32 cellular contexts compared by ENCODE assay signal in genomic region chr1:165449121-165449520, GRCh38. TPM values are rescaled to one million over a fixed set of nuclear protein-coding genes. Genes with fewer than 3 reads are reported as not detected.
"Had no signal": no experiment of that assay in that cellular context is flagged by ENCODE, and none has a peak within 500 bp of the region (broad histone marks: within the 10 kb centered on the region; RNA-seq: fewer than 3 reads in every experiment).

No MANE protein-coding gene starts in this region.

- H3K4me3 Mint-ChIP-seq: mesothelial cell of epicardium; natural killer cell; nephron progenitor cell; neural progenitor cell; stimulated activated effector memory CD8-positive, alpha-beta T cell treated with anti-CD3 and anti-CD28 coated beads, Interleukin-12 subunit alpha, Interleukin-12 subunit beta, amount 100 ng/mL, for 72 hours; stimulated activated naive CD8-positive, alpha-beta T cell treated with anti-CD3 and anti-CD28 coated beads, Interleukin-15, Interleukin-2, amounts not matched to agents 100 ng/mL and 50 ng/mL, for 24 hours had no signal

- H3K4me1 ChIP-seq: pancreas, prostate gland had no signal

- H3K36me3 ChIP-seq: left lung, lower lobe of right lung, neural progenitor cell, neutrophil, pancreas, prostate gland, spleen, suprapubic skin, thoracic aorta, tibial artery, upper lobe of right lung had no signal

- H3K9me3 ChIP-seq: left lung, lower lobe of right lung, neutrophil, pancreas, prostate gland, spleen, suprapubic skin, thoracic aorta, tibial artery, upper lobe of right lung had no signal

- H3K4me1 Mint-ChIP-seq: mesothelial cell of epicardium; naive B cell; natural killer cell; neural progenitor cell; stimulated activated effector memory CD8-positive, alpha-beta T cell treated with anti-CD3 and anti-CD28 coated beads, Interleukin-12 subunit alpha, Interleukin-12 subunit beta, amount 100 ng/mL, for 72 hours had no signal

- DNase-seq: hippocampal formation; kidney glomerular epithelial cell; left colon; left lung; lower lobe of right lung; mammary epithelial cell; mesenchymal stem cell; naive B cell; natural killer cell; nephron progenitor cell; pancreas; posterior cingulate gyrus; retina; right cardiac atrium; small intestine; spleen; stimulated activated CD4-positive, alpha-beta T cell treated with anti-CD3 and anti-CD28 coated beads, Interleukin-4, amount 100 ng/mL, for 24 hours; stimulated activated naive CD4-positive, alpha-beta T cell; tibial artery; trophoblast cell; upper lobe of right lung had no signal

- H3K9me3 Mint-ChIP-seq: mesothelial cell of epicardium; naive B cell; natural killer cell; nephron progenitor cell; neural progenitor cell; stimulated activated effector memory CD8-positive, alpha-beta T cell treated with anti-CD3 and anti-CD28 coated beads, Interleukin-12 subunit alpha, Interleukin-12 subunit beta, amount 100 ng/mL, for 72 hours; stimulated activated naive CD8-positive, alpha-beta T cell treated with anti-CD3 and anti-CD28 coated beads, Interleukin-15, Interleukin-2, amounts not matched to agents 100 ng/mL and 50 ng/mL, for 24 hours had no signal

- H2AFZ ChIP-seq: neural progenitor cell had no signal

- H3K9ac ChIP-seq: neural progenitor cell had no signal

- H3K4me3 ChIP-seq: left lung, lower lobe of right lung, neural progenitor cell, pancreas, prostate gland, spleen, suprapubic skin, thoracic aorta, tibial artery, upper lobe of right lung had no signal

- H3K36me3 Mint-ChIP-seq: mesothelial cell of epicardium; naive B cell; neural progenitor cell; stimulated activated effector memory CD8-positive, alpha-beta T cell treated with anti-CD3 and anti-CD28 coated beads, Interleukin-12 subunit alpha, Interleukin-12 subunit beta, amount 100 ng/mL, for 72 hours had no signal

- H3K27ac Mint-ChIP-seq: mesothelial cell of epicardium; naive B cell; natural killer cell; nephron progenitor cell; neural progenitor cell; stimulated activated effector memory CD8-positive, alpha-beta T cell treated with anti-CD3 and anti-CD28 coated beads, Interleukin-12 subunit alpha, Interleukin-12 subunit beta, amount 100 ng/mL, for 72 hours; stimulated activated naive CD8-positive, alpha-beta T cell treated with anti-CD3 and anti-CD28 coated beads, Interleukin-15, Interleukin-2, amounts not matched to agents 100 ng/mL and 50 ng/mL, for 24 hours had no signal

- H3K27ac ChIP-seq: left lung, lower lobe of right lung, neural progenitor cell, neutrophil, pancreas, prostate gland, spleen, suprapubic skin, thoracic aorta, tibial artery, upper lobe of right lung had no signal

- H3K4me2 ChIP-seq: neural progenitor cell had no signal

- ATAC-seq: left colon; left lung; lower lobe of right lung; natural killer cell; pancreas; right cardiac atrium; sciatic nerve; stimulated activated effector memory CD8-positive, alpha-beta T cell treated with anti-CD3 and anti-CD28 coated beads, Interleukin-12 subunit alpha, Interleukin-12 subunit beta, amount 100 ng/mL, for 72 hours; upper lobe of right lung had no signal

RNA-seq across cellular contexts. Expression of gene RXRG, which starts 4.2 kb away (rescaled TPM):
- total RNA-seq: mammary epithelial cell, mononuclear cell, natural killer cell had no signal
- polyA plus RNA-seq: keratinocyte, mammary epithelial cell had no signal
